Comparison of ENCODE assay signal across 20 cellular contexts in genomic region chr1:38929054-38929453, GRCh38. TPM values are rescaled to one million over a fixed set of nuclear protein-coding genes. Genes with fewer than 3 reads are reported as not detected.
DNase-seq lines count a peak whose midpoint lies in the region; ATAC-seq and TF ChIP-seq lines count a peak whose summit lies in the region.
"Had no signal": no experiment of that assay in that cellular context is flagged by ENCODE, and none has a peak within 500 bp of the region (broad histone marks: within the 10 kb centered on the region; RNA-seq: fewer than 3 reads in every experiment).

No MANE protein-coding gene starts in this region.

- no peaks in the 10 kb centered on the region for H3K79me2 ChIP-seq in neural progenitor cell (ENCODE audit: low read depth)

- H3K4me1 Mint-ChIP-seq in neural progenitor cell: peaks cover 16% of the 10 kb centered on the region
- H3K4me1 Mint-ChIP-seq: CD14-positive monocyte had no signal

- H4K20me1 ChIP-seq in BLaER1 treated with 17β-estradiol and CSF1 and Interleukin-3, amounts not matched to agents 10 nM and 100 nM: no peaks in the 10 kb centered on the region
- H4K20me1 ChIP-seq in neural progenitor cell (ENCODE audit: low read depth): no peaks in the 10 kb centered on the region

- DNase-seq in H7 (peak; percentile 35), dermis blood vessel endothelial cell (peak; percentile 8), neural progenitor cell (ENCODE audit: low spot score) (no peak), kidney glomerular epithelial cell (lab: John Stamatoyannopoulos, UW) (no peak)
- no peak for DNase-seq in activated CD4-positive, alpha-beta T cell treated with anti-CD3 and anti-CD28 coated beads, Interleukin-2, amount 50 U/mL, for 48 hours
- DNase-seq: ACHN, DND-41, NCI-H1048, NCI-H1436 treated with DMSO at 0.1 percent for 48 hours, NCI-H2029 treated with DMSO at 0.1 percent for 48 hours, NCI-H2171, SHP77 treated with DMSO at 0.1 percent for 48 hours had no signal

- no peak for TF ChIP-seq CTCF in neural progenitor cell (IDR thresholded peaks at IDR 0.05)

- no peaks in the 10 kb centered on the region for H3K36me3 Mint-ChIP-seq in neural progenitor cell
- H3K36me3 Mint-ChIP-seq: CD14-positive monocyte had no signal

- no peaks in the 10 kb centered on the region for H3K9me3 Mint-ChIP-seq in neural progenitor cell

- H3K36me3 ChIP-seq in BLaER1 treated with 17β-estradiol and CSF1 and Interleukin-3, amounts not matched to agents 10 nM and 100 nM: no peaks in the 10 kb centered on the region
- no peaks in the 10 kb centered on the region for H3K36me3 ChIP-seq in H7 (replicated peaks; ENCODE audit: control insufficient read depth, insufficient read depth, low read length)
- no peaks in the 10 kb centered on the region for H3K36me3 ChIP-seq in neural progenitor cell

- no peak overlapping the region for H3K4me3 ChIP-seq in BLaER1 treated with 17β-estradiol and CSF1 and Interleukin-3, amounts not matched to agents 10 nM and 100 nM
- H3K4me3 ChIP-seq in H7 (ENCODE audit: insufficient read depth, low read depth, low read length) (no peak overlapping the region), neural progenitor cell (no peak overlapping the region)

- peaks cover 9% of the 10 kb centered on the region for H3F3A ChIP-seq in neural progenitor cell (ENCODE audit: low read depth)

- no peak for ATAC-seq in HG03520 (IDR thresholded peaks at IDR 0.05; ENCODE audit: unreplicated experiment)
- no peak for ATAC-seq in HG03342 (IDR thresholded peaks at IDR 0.05; ENCODE audit: unreplicated experiment)

- no peaks in the 10 kb centered on the region for H3K27me3 ChIP-seq in BLaER1 treated with 17β-estradiol and CSF1 and Interleukin-3, amounts not matched to agents 10 nM and 100 nM
- H3K27me3 ChIP-seq in H7 (ENCODE audit: control insufficient read depth, insufficient read depth, low read length) (no peaks in the 10 kb centered on the region), neural progenitor cell (no peaks in the 10 kb centered on the region)

- H3K9me3 ChIP-seq in BLaER1 treated with 17β-estradiol and CSF1 and Interleukin-3, amounts not matched to agents 10 nM and 100 nM (replicated peaks in 1 of 11): no peaks in the 10 kb centered on the region
- no peaks in the 10 kb centered on the region for H3K9me3 ChIP-seq in neural progenitor cell (ENCODE audit: low read depth)

- peak overlapping the region; percentile 74 for H3K27ac Mint-ChIP-seq in neural progenitor cell
- H3K27ac Mint-ChIP-seq: CD14-positive monocyte had no signal

- peak overlapping the region; percentile 78 for H2AFZ ChIP-seq in neural progenitor cell (replicated peaks)

- no peak overlapping the region for H3K9ac ChIP-seq in BLaER1 treated with 17β-estradiol and CSF1 and Interleukin-3, amounts not matched to agents 10 nM and 100 nM
- no peak overlapping the region for H3K9ac ChIP-seq in neural progenitor cell

- H3K4me1 ChIP-seq in BLaER1 treated with 17β-estradiol and CSF1 and Interleukin-3, amounts not matched to agents 10 nM and 100 nM: peaks cover 8 to 34% (median 26%) of the 10 kb centered on the region in 10 experiments
- peaks cover 12% of the 10 kb centered on the region for H3K4me1 ChIP-seq in neural progenitor cell

- no peak overlapping the region for H3K27ac ChIP-seq in BLaER1 treated with 17β-estradiol and CSF1 and Interleukin-3, amounts not matched to agents 10 nM and 100 nM
- no peak overlapping the region for H3K27ac ChIP-seq in neural progenitor cell

- peaks cover 2% of the 10 kb centered on the region for H3K27me3 Mint-ChIP-seq in neural progenitor cell (ENCODE audit: insufficient read depth, low read depth)

- H3K4me2 ChIP-seq in BLaER1 treated with 17β-estradiol and CSF1 and Interleukin-3, amounts not matched to agents 10 nM and 100 nM: peak overlapping the region in 8 of 11 experiments; percentile 22 to 50 (median 32); a peak in 11 of 22 replicates
- no peak overlapping the region for H3K4me2 ChIP-seq in neural progenitor cell

- H3K4me3 Mint-ChIP-seq in neural progenitor cell: no peak overlapping the region
- H3K4me3 Mint-ChIP-seq: CD14-positive monocyte had no signal

RNA-seq across cellular contexts. Expression of gene RHBDL2, which starts 12.6 kb away (rescaled TPM):
- total RNA-seq in H7 (2014; rRNA removed; shearing (Covaris generic)): 0.03 and 1.2 TPM in 2 replicates
- total RNA-seq in dermis blood vessel endothelial cell (0.28 and 0.51 TPM in 2 replicates), neural progenitor cell (ENCODE audit: low replicate concordance) (1.1 TPM in 1 of 2 replicates, not detected in the other)
- total RNA-seq: NCI-H460 had no signal

RNA-seq across cellular contexts. Expression of gene GJA9, which starts 47.7 kb away (rescaled TPM):
- not detected in 2 replicates for total RNA-seq in H7 (2014; rRNA removed; shearing (Covaris generic))
- total RNA-seq in dermis blood vessel endothelial cell (not detected in 2 replicates), neural progenitor cell (ENCODE audit: low replicate concordance) (not detected in 2 replicates)
- total RNA-seq: G401, HT-29, M059J, NCI-H460 had no signal

RNA-seq across cellular contexts. Expression of gene MYCBP, which starts 55.9 kb away (rescaled TPM):
- total RNA-seq in H7 (2014; rRNA removed; shearing (Covaris generic)): 43.1 and 55.5 TPM in 2 replicates
- total RNA-seq in dermis blood vessel endothelial cell (11.4 and 14.7 TPM in 2 replicates), neural progenitor cell (ENCODE audit: low replicate concordance) (32.7 and 36.5 TPM in 2 replicates)

Comparison
In these comparisons a context has a peak if more than half of its experiments do, and no peak if none do; other contexts are left out.
1. DNase-seq: peak in H7 (single experiment) and dermis blood vessel endothelial cell (single experiment); none in neural progenitor cell (single experiment), kidney glomerular epithelial cell (single experiment) and activated CD4-positive, alpha-beta T cell treated with anti-CD3 and anti-CD28 coated beads, Interleukin-2, amount 50 U/mL, for 48 hours (0 of 2).